8 cellular contexts compared by ENCODE assay signal in the genomic region with DNA sequence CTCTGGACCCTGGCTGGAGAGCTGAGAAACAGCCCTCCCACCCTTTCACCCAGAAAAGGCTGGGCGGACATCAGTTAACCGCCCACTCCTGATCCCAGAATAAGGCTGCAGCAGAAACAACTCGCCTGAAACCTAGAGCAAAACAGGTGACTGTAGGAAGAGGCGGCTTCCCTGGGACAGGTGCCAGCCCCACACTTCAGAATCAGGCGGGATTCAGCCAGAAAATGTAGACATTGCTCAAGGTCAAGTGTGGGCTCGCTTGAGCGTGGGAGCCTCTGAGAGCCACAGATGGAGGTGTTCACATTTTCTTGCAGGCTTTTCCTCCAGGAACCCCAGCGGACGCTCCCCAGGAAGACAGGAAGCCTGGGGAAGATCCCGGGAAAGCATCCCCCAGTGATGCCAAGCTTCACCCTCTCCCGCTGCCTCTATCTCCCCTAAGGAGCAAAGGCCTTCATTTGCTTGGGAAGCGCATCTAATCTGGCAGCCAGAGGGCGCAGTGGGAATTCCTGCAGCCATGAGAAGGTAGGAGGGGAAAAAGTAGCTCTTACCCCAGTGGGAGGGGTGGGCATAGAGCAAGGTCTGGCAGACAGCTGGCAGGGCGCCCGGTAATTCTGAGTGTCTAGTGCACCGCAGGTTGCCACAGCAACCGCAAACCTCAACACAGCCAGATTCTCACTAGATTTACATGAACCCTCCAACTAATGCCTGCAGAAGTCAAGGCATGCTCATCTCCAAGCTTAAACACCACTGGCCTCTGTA.
DNase-seq lines count a peak whose midpoint lies in the region; ATAC-seq and TF ChIP-seq lines count a peak whose summit lies in the region.

No MANE protein-coding gene starts in this region.

- H3K36me3 Mint-ChIP-seq in osteocyte (ENCODE audit: unreplicated experiment) = no peaks in the 10 kb centered on the region
- no peaks in the 10 kb centered on the region for H3K36me3 Mint-ChIP-seq in naive thymus-derived CD8-positive, alpha-beta T cell

- H3K9me2 ChIP-seq in MM.1S (replicated peaks; ENCODE audit: insufficient read depth, low read length) = no peaks in the 10 kb centered on the region

- H3K27ac Mint-ChIP-seq in osteocyte (ENCODE audit: unreplicated experiment) = peak overlapping the region; percentile 36
- no peak overlapping the region for H3K27ac Mint-ChIP-seq in naive thymus-derived CD8-positive, alpha-beta T cell

- H3K4me1 ChIP-seq in DND-41 (ENCODE audit: insufficient read depth, low read length) (no peaks in the 10 kb centered on the region), MM.1S (ENCODE audit: low read length) (no peaks in the 10 kb centered on the region)

- H3K79me2 ChIP-seq in DND-41 (ENCODE audit: insufficient read depth, low read length) (no peaks in the 10 kb centered on the region), MM.1S (ENCODE audit: low read length) (no peaks in the 10 kb centered on the region)

- no peaks in the 10 kb centered on the region for H3K9me3 ChIP-seq in DND-41 (ENCODE audit: insufficient read depth, low read length, severe bottlenecking)
- H3K9me3 ChIP-seq in MM.1S (replicated peaks; ENCODE audit: insufficient read depth, low read length) = no peaks in the 10 kb centered on the region

- POLR2A ChIA-PET in naive thymus-derived CD8-positive, alpha-beta T cell (lab: Charles Lee) = no interaction called here

- H3K36me3 ChIP-seq in DND-41 (ENCODE audit: insufficient read depth, low read length) (no peaks in the 10 kb centered on the region), MM.1S (replicated peaks; ENCODE audit: insufficient read depth, low read length) (no peaks in the 10 kb centered on the region)

- no peak overlapping the region for H3K4me3 Mint-ChIP-seq in osteocyte (ENCODE audit: unreplicated experiment)
- H3K4me3 Mint-ChIP-seq in naive thymus-derived CD8-positive, alpha-beta T cell = no peak overlapping the region

- H4K20me1 ChIP-seq in DND-41 (ENCODE audit: insufficient read depth, low read length) = no peaks in the 10 kb centered on the region
- no peaks in the 10 kb centered on the region for H4K20me1 ChIP-seq in MM.1S (ENCODE audit: insufficient read depth, low read length)

- H2AFZ ChIP-seq in DND-41 (ENCODE audit: low read depth, low read length) = no peak overlapping the region
- no peak overlapping the region for H2AFZ ChIP-seq in MM.1S (ENCODE audit: low read length)

- H3K4me2 ChIP-seq in DND-41 (ENCODE audit: insufficient read depth, low read length) = no peak overlapping the region
- H3K4me2 ChIP-seq in MM.1S (ENCODE audit: low read depth, low read length) = no peak overlapping the region

- no peak overlapping the region for H3K4me3 ChIP-seq in DND-41 (ENCODE audit: low read depth in 1 of 2, low read length in 2 of 2)
- no peak overlapping the region for H3K4me3 ChIP-seq in MM.1S (ENCODE audit: low read length)

- no peak overlapping the region for H3K27ac ChIP-seq in DND-41 (ENCODE audit: low read length)
- no peak overlapping the region for H3K27ac ChIP-seq in MM.1S (ENCODE audit: low read length)

- peaks cover 9% of the 10 kb centered on the region for H3K4me1 Mint-ChIP-seq in osteocyte (ENCODE audit: unreplicated experiment)
- no peaks in the 10 kb centered on the region for H3K4me1 Mint-ChIP-seq in naive thymus-derived CD8-positive, alpha-beta T cell

- H3K27me3 Mint-ChIP-seq in osteocyte (ENCODE audit: unreplicated experiment) = no peaks in the 10 kb centered on the region
- peaks cover 0 to 21% (median 4%) of the 10 kb centered on the region in 5 donors for H3K27me3 Mint-ChIP-seq in naive thymus-derived CD8-positive, alpha-beta T cell

- H3K9me3 Mint-ChIP-seq in osteocyte (ENCODE audit: unreplicated experiment) = no peaks in the 10 kb centered on the region
- no peaks in the 10 kb centered on the region for H3K9me3 Mint-ChIP-seq in naive thymus-derived CD8-positive, alpha-beta T cell

- DNase-seq in DND-41 (peak; percentile 79), MM.1S (peak; percentile 25), RKO (ENCODE audit: low spot score) (peak; percentile 20), fibroblast of peridontal ligament (ENCODE audit: extremely low read depth) (peak; percentile 0), osteocyte (ENCODE audit: extremely low spot score, unreplicated experiment) (peak; percentile 92), ureter (ENCODE audit: low spot score) (no peak)
- no peak for DNase-seq in naive thymus-derived CD8-positive, alpha-beta T cell

- no peaks in the 10 kb centered on the region for H3K27me3 ChIP-seq in DND-41 (ENCODE audit: insufficient read depth, low read length, poor library complexity)
- H3K27me3 ChIP-seq in MM.1S (replicated peaks; ENCODE audit: insufficient read depth, low read length) = no peaks in the 10 kb centered on the region

- H3K9ac ChIP-seq in DND-41 (ENCODE audit: low read depth, low read length) (no peak overlapping the region), MM.1S (ENCODE audit: low read length) (no peak overlapping the region)

- TF ChIP-seq CTCF in DND-41 (IDR thresholded peaks at IDR 0.05; ENCODE audit: borderline replicate concordance, extremely low read depth, low read length, poor library complexity, severe bottlenecking) (peak; percentile 71), MM.1S (IDR thresholded peaks at IDR 0.05; ENCODE audit: low read length) (no peak), osteocyte (IDR thresholded peaks at IDR 0.05) (peak; percentile 65)

- H3F3A ChIP-seq in MM.1S (ENCODE audit: insufficient read depth, low read length) = no peaks in the 10 kb centered on the region

- ATAC-seq in DND-41 (ENCODE audit: insufficient read depth, low read depth) (peak; percentile 90), GM21515 (IDR thresholded peaks at IDR 0.05; ENCODE audit: unreplicated experiment) (no peak)
- ATAC-seq in naive thymus-derived CD8-positive, alpha-beta T cell = no peak

Comparison
In these comparisons a context has a peak if more than half of its experiments do, and no peak if none do; other contexts are left out.
1. DNase-seq: peak in DND-41 (single experiment), MM.1S (single experiment), RKO (single experiment), fibroblast of peridontal ligament (single experiment) and osteocyte (single experiment); none in ureter (single experiment) and naive thymus-derived CD8-positive, alpha-beta T cell (0 of 10).